Comparison of ENCODE assay signal across 8 cellular contexts in genomic region chr11:3021125-3021524, GRCh38. TPM values are rescaled to one million over a fixed set of nuclear protein-coding genes. Genes with fewer than 3 reads are reported as not detected.
A peak's percentile ranks its signal among the peaks of the same experiment; 100 is the strongest.
DNase-seq lines count a peak whose midpoint lies in the region; ATAC-seq and TF ChIP-seq lines count a peak whose summit lies in the region.

No MANE protein-coding gene starts in this region.

- in situ Hi-C loops in GM23248 (cut with MboI) = no loop called here

- no peaks in the 10 kb centered on the region for H3K9me3 ChIP-seq in GM23248 (ENCODE audit: low read depth)
- no peaks in the 10 kb centered on the region for H3K9me3 ChIP-seq in SU-DHL-6 (ENCODE audit: insufficient read depth, low read length)
- H3K9me3 ChIP-seq in endodermal cell (ENCODE audit: control insufficient read depth, low read length) = no peaks in the 10 kb centered on the region

- peaks cover 63% of the 10 kb centered on the region for H3K36me3 ChIP-seq in GM23248 (ENCODE audit: low read depth)
- H3K36me3 ChIP-seq in SU-DHL-6 (ENCODE audit: low read length) = no peaks in the 10 kb centered on the region; the same call in 1 of the 2 replicates
- peaks cover 78% of the 10 kb centered on the region for H3K36me3 ChIP-seq in endodermal cell (ENCODE audit: control insufficient read depth, insufficient read depth, low read length)

- H3K4me3 ChIP-seq in GM23248 (no peak overlapping the region), SU-DHL-6 (ENCODE audit: insufficient read depth, low read length, poor library complexity, severe bottlenecking) (no peak overlapping the region), endodermal cell (ENCODE audit: low read length) (no peak overlapping the region)

- peaks cover 40% of the 10 kb centered on the region for H3F3A ChIP-seq in GM23248 (ENCODE audit: insufficient read depth)
- H3F3A ChIP-seq in SU-DHL-6 (ENCODE audit: insufficient read depth) = no peaks in the 10 kb centered on the region

- DNase-seq in COR-L47 (lab: John Stamatoyannopoulos, UW) (peak; percentile 29), GM23248 (peak; percentile 45), endodermal cell (peak; percentile 89), NCI-H187 treated with DMSO at 0.1 percent for 48 hours (lab: John Stamatoyannopoulos, UW) (no peak)
- DNase-seq in naive thymus-derived CD8-positive, alpha-beta T cell = peak; percentile 26 to 80 (median 56)
- no peak for DNase-seq in activated T-helper 1 cell treated with anti-CD3 and anti-CD28 coated beads, Interleukin-12 subunit alpha, Interleukin-12 subunit beta, Interleukin-2, Interleukin-4 antibody, amounts not matched to agents 30 ng/mL and 10 ng/mL and 1 ng/mL, durations not matched to agents 14 hours and 24 hours and 36 hours (ENCODE audit: low spot score)

- H3K4me1 ChIP-seq in GM23248 (ENCODE audit: insufficient read depth) (peaks cover 18% of the 10 kb centered on the region), endodermal cell (ENCODE audit: control insufficient read depth, insufficient read depth, low read length) (no peaks in the 10 kb centered on the region)

- H3K4me3 Mint-ChIP-seq in endodermal cell = no peak overlapping the region
- H3K4me3 Mint-ChIP-seq in naive thymus-derived CD8-positive, alpha-beta T cell = peak overlapping the region in 1 of 10 donors; percentile 10
- H3K4me3 Mint-ChIP-seq in activated T-helper 1 cell treated with anti-CD3 and anti-CD28 coated beads, Interleukin-12 subunit alpha, Interleukin-12 subunit beta, Interleukin-2, Interleukin-4 antibody, amounts not matched to agents 30 ng/mL and 10 ng/mL and 1 ng/mL, durations not matched to agents 14 hours and 24 hours and 36 hours = no peak overlapping the region

- WGBS in GM23248 (ENCODE audit: low coverage in 1 of 2, low lambda C conversion rate in 2 of 2, missing lambda C conversion rate in 2 of 2), 2 experiments = 75 to 82% methylated on average over 4 of the region's 4 CpGs
- WGBS in endodermal cell (ENCODE audit: insufficient coverage in 1 of 2, insufficient read length in 1 of 2), 2 experiments = 77 to 80% methylated on average over 4 of the region's 4 CpGs

- TF ChIP-seq CTCF in SU-DHL-6 (IDR thresholded peaks at IDR 0.05; ENCODE audit: insufficient read depth, low read length, poor library complexity, severe bottlenecking) (peak; percentile 19), endodermal cell (conservative IDR thresholded peaks at IDR 0.05) (peak; percentile 85)

- H3K27ac Mint-ChIP-seq in endodermal cell = no peak overlapping the region
- peak overlapping the region in 6 of 10 donors; percentile 41 to 73 (median 68) for H3K27ac Mint-ChIP-seq in naive thymus-derived CD8-positive, alpha-beta T cell
- H3K27ac Mint-ChIP-seq in activated T-helper 1 cell treated with anti-CD3 and anti-CD28 coated beads, Interleukin-12 subunit alpha, Interleukin-12 subunit beta, Interleukin-2, Interleukin-4 antibody, amounts not matched to agents 30 ng/mL and 10 ng/mL and 1 ng/mL, durations not matched to agents 14 hours and 24 hours and 36 hours = no peak overlapping the region

- H3K79me2 ChIP-seq in GM23248 (ENCODE audit: insufficient read depth) (peaks cover 30% of the 10 kb centered on the region), SU-DHL-6 (ENCODE audit: insufficient read depth, low read length) (no peaks in the 10 kb centered on the region)

- H3K27me3 ChIP-seq in GM23248 (replicated peaks; ENCODE audit: insufficient read depth) = no peaks in the 10 kb centered on the region
- H3K27me3 ChIP-seq in SU-DHL-6 (ENCODE audit: low read length) = no peaks in the 10 kb centered on the region
- H3K27me3 ChIP-seq in endodermal cell (ENCODE audit: control insufficient read depth, insufficient read depth, low read length, poor library complexity, severe bottlenecking) = no peaks in the 10 kb centered on the region

- no peaks in the 10 kb centered on the region for H3K27me3 Mint-ChIP-seq in endodermal cell (ENCODE audit: insufficient read depth)
- H3K27me3 Mint-ChIP-seq in naive thymus-derived CD8-positive, alpha-beta T cell = no peaks in the 10 kb centered on the region
- H3K27me3 Mint-ChIP-seq in activated T-helper 1 cell treated with anti-CD3 and anti-CD28 coated beads, Interleukin-12 subunit alpha, Interleukin-12 subunit beta, Interleukin-2, Interleukin-4 antibody, amounts not matched to agents 30 ng/mL and 10 ng/mL and 1 ng/mL, durations not matched to agents 14 hours and 24 hours and 36 hours (ENCODE audit: insufficient read depth) = no peaks in the 10 kb centered on the region

- intact Hi-C loops in activated T-helper 1 cell treated with anti-CD3 and anti-CD28 coated beads, Interleukin-12 subunit alpha, Interleukin-12 subunit beta, Interleukin-2, Interleukin-4 antibody, amounts not matched to agents 30 ng/mL and 10 ng/mL and 1 ng/mL, durations not matched to agents 14 hours and 24 hours and 36 hours (cut with micrococcal nuclease) = loop anchor here (1.0 kb wide), 1 partner anchor 46 kb away; no protein-coding TSS in a partner anchor

- peaks cover 11% of the 10 kb centered on the region for H4K20me1 ChIP-seq in GM23248 (ENCODE audit: insufficient read depth)
- no peaks in the 10 kb centered on the region for H4K20me1 ChIP-seq in SU-DHL-6 (ENCODE audit: low read depth, low read length)

- H3K9ac ChIP-seq in GM23248 (no peak overlapping the region), SU-DHL-6 (ENCODE audit: low read length) (no peak overlapping the region), endodermal cell (ENCODE audit: extremely low read depth, low read length, poor library complexity, severe bottlenecking) (no peak overlapping the region)

- H3K36me3 Mint-ChIP-seq in endodermal cell (ENCODE audit: low read depth) = peaks cover 70% of the 10 kb centered on the region
- H3K36me3 Mint-ChIP-seq in naive thymus-derived CD8-positive, alpha-beta T cell = peaks cover 5 to 39% (median 8%) of the 10 kb centered on the region in 3 donors
- H3K36me3 Mint-ChIP-seq in activated T-helper 1 cell treated with anti-CD3 and anti-CD28 coated beads, Interleukin-12 subunit alpha, Interleukin-12 subunit beta, Interleukin-2, Interleukin-4 antibody, amounts not matched to agents 30 ng/mL and 10 ng/mL and 1 ng/mL, durations not matched to agents 14 hours and 24 hours and 36 hours (ENCODE audit: low read depth) = peaks cover 42% of the 10 kb centered on the region

- ATAC-seq in naive thymus-derived CD8-positive, alpha-beta T cell = peak; percentile 83
- no peak for ATAC-seq in HG03135 (IDR thresholded peaks at IDR 0.05; ENCODE audit: unreplicated experiment)

- H3K4me2 ChIP-seq in GM23248 (ENCODE audit: unreplicated experiment) = no peak overlapping the region
- H3K4me2 ChIP-seq in SU-DHL-6 (ENCODE audit: low read depth, low read length, poor library complexity, severe bottlenecking) = no peak overlapping the region

- H3K9me2 ChIP-seq in GM23248 (ENCODE audit: insufficient read depth) (no peaks in the 10 kb centered on the region), SU-DHL-6 (replicated peaks; ENCODE audit: insufficient read depth, low read length) (no peaks in the 10 kb centered on the region)

- H3K27ac ChIP-seq in GM23248 = no peak overlapping the region
- H3K27ac ChIP-seq in SU-DHL-6 (ENCODE audit: low read depth, low read length) = no peak overlapping the region
- H3K27ac ChIP-seq in endodermal cell (ENCODE audit: low read depth, low read length) = no peak overlapping the region

- no peaks in the 10 kb centered on the region for H3K9me3 Mint-ChIP-seq in endodermal cell
- H3K9me3 Mint-ChIP-seq in naive thymus-derived CD8-positive, alpha-beta T cell = no peaks in the 10 kb centered on the region
- no peaks in the 10 kb centered on the region for H3K9me3 Mint-ChIP-seq in activated T-helper 1 cell treated with anti-CD3 and anti-CD28 coated beads, Interleukin-12 subunit alpha, Interleukin-12 subunit beta, Interleukin-2, Interleukin-4 antibody, amounts not matched to agents 30 ng/mL and 10 ng/mL and 1 ng/mL, durations not matched to agents 14 hours and 24 hours and 36 hours

- H2AFZ ChIP-seq in GM23248 (no peak overlapping the region), SU-DHL-6 (ENCODE audit: low read depth, low read length, severe bottlenecking) (no peak overlapping the region)

- POLR2A ChIA-PET in naive thymus-derived CD8-positive, alpha-beta T cell (lab: Charles Lee) = interaction anchor here (0.6 to 5.8 kb wide), 6 partner anchors 14 to 81 kb away, joined by 3 to 33 read pairs (median 8); no protein-coding TSS in a partner anchor

- H3K4me1 Mint-ChIP-seq in endodermal cell = no peaks in the 10 kb centered on the region
- H3K4me1 Mint-ChIP-seq in naive thymus-derived CD8-positive, alpha-beta T cell = peaks cover 23 to 68% (median 60%) of the 10 kb centered on the region in 4 donors
- H3K4me1 Mint-ChIP-seq in activated T-helper 1 cell treated with anti-CD3 and anti-CD28 coated beads, Interleukin-12 subunit alpha, Interleukin-12 subunit beta, Interleukin-2, Interleukin-4 antibody, amounts not matched to agents 30 ng/mL and 10 ng/mL and 1 ng/mL, durations not matched to agents 14 hours and 24 hours and 36 hours (ENCODE audit: low read depth) = peaks cover 27% of the 10 kb centered on the region

RNA-seq across cellular contexts. Expression of gene NAP1L4, which starts 29.0 kb away (rescaled TPM):
- 57.4 and 68.8 TPM in 2 replicates for total RNA-seq in GM23248 (2014; rRNA removed; shearing (Covaris generic))
- 121 and 122 TPM in 2 replicates for polyA plus RNA-seq in GM23248 (2016; fragmentation: Nextera tagmentation; extraction: Ambion mirVana)
- total RNA-seq in endodermal cell = 100 to 1,000 TPM; 198 to 206 TPM
- 171 TPM for polyA plus RNA-seq in endodermal cell (2013, experiment 1 of 2)
- 165 TPM for polyA plus RNA-seq in endodermal cell (2013, experiment 2 of 2)
- 100 to 1,000 TPM; 455 to 471 TPM for total RNA-seq in naive thymus-derived CD8-positive, alpha-beta T cell
- polyA plus RNA-seq in naive thymus-derived CD8-positive, alpha-beta T cell = 100 to 1,000 TPM; 169 to 207 (median 201) TPM
- 284 and 285 TPM in 2 replicates for total RNA-seq in activated T-helper 1 cell treated with anti-CD3 and anti-CD28 coated beads, Interleukin-12 subunit alpha, Interleukin-12 subunit beta, Interleukin-2, Interleukin-4 antibody, amounts not matched to agents 30 ng/mL and 10 ng/mL and 1 ng/mL, durations not matched to agents 14 hours and 24 hours and 36 hours

RNA-seq across cellular contexts. Expression of gene CARS1, which starts 36.1 kb away (rescaled TPM):
- total RNA-seq in GM23248 (2014; rRNA removed; shearing (Covaris generic)) = 111 and 125 TPM in 2 replicates
- 115 and 120 TPM in 2 replicates for polyA plus RNA-seq in GM23248 (2016; fragmentation: Nextera tagmentation; extraction: Ambion mirVana)
- 10 to 100 TPM; 48.0 to 52.8 TPM for total RNA-seq in endodermal cell
- 59.6 TPM for polyA plus RNA-seq in endodermal cell (2013, experiment 1 of 2)
- 35.9 TPM for polyA plus RNA-seq in endodermal cell (2013, experiment 2 of 2)
- total RNA-seq in naive thymus-derived CD8-positive, alpha-beta T cell = 100 to 1,000 TPM; 131 TPM
- polyA plus RNA-seq in naive thymus-derived CD8-positive, alpha-beta T cell = 10 to 100 TPM; 31.4 to 70.2 (median 60.0) TPM
- 60.5 and 63.6 TPM in 2 replicates for total RNA-seq in activated T-helper 1 cell treated with anti-CD3 and anti-CD28 coated beads, Interleukin-12 subunit alpha, Interleukin-12 subunit beta, Interleukin-2, Interleukin-4 antibody, amounts not matched to agents 30 ng/mL and 10 ng/mL and 1 ng/mL, durations not matched to agents 14 hours and 24 hours and 36 hours

Comparison
In these comparisons a context has a peak if more than half of its experiments do, and no peak if none do; other contexts are left out.
1. DNase-seq: peak in COR-L47 (single experiment), GM23248 (single experiment), endodermal cell (single experiment) and naive thymus-derived CD8-positive, alpha-beta T cell (10 of 10); none in activated T-helper 1 cell treated with anti-CD3 and anti-CD28 coated beads, Interleukin-12 subunit alpha, Interleukin-12 subunit beta, Interleukin-2, Interleukin-4 antibody, amounts not matched to agents 30 ng/mL and 10 ng/mL and 1 ng/mL, durations not matched to agents 14 hours and 24 hours and 36 hours (single experiment) and NCI-H187 treated with DMSO at 0.1 percent for 48 hours (single experiment).
2. H3K27ac Mint-ChIP-seq: peak in naive thymus-derived CD8-positive, alpha-beta T cell (6 of 10); none in endodermal cell (single experiment) and activated T-helper 1 cell treated with anti-CD3 and anti-CD28 coated beads, Interleukin-12 subunit alpha, Interleukin-12 subunit beta, Interleukin-2, Interleukin-4 antibody, amounts not matched to agents 30 ng/mL and 10 ng/mL and 1 ng/mL, durations not matched to agents 14 hours and 24 hours and 36 hours (single experiment).